In genomic region chr18:34928068-34928753, GRCh38 we compare ENCODE assay signal across 1 cellular context.
TF ChIP-seq lines count a peak whose summit lies in the region.

No MANE protein-coding gene starts in this region.

TF ChIP-seq in HepG2, 621 proteins besides CTCF, POLR2A, EP300 and RAD21 (continued from another document):
- TF ChIP-seq HMGXB4 (CRISPR knock-in tag; IDR thresholded peaks at IDR 0.05; ENCODE audit: borderline replicate concordance in 1 of 2, low read depth in 1 of 2) (peak in 1 of 2 experiments; percentile 32; a peak in 1 of 4 replicates), BORCS8-MEF2B (CRISPR knock-in tag; IDR thresholded peaks at IDR 0.05) (peak; percentile 68; the same call in 1 of the 2 replicates), ZNF644 (CRISPR knock-in tag; IDR thresholded peaks at IDR 0.05; ENCODE audit: low read depth) (peak; percentile 37; the same call in 1 of the 2 replicates), JUNB (CRISPR knock-in tag; IDR thresholded peaks at IDR 0.05; ENCODE audit: borderline replicate concordance) (no peak), ZNF468 (CRISPR knock-in tag; IDR thresholded peaks at IDR 0.05) (no peak)
- TF ChIP-seq, protein P1, sequence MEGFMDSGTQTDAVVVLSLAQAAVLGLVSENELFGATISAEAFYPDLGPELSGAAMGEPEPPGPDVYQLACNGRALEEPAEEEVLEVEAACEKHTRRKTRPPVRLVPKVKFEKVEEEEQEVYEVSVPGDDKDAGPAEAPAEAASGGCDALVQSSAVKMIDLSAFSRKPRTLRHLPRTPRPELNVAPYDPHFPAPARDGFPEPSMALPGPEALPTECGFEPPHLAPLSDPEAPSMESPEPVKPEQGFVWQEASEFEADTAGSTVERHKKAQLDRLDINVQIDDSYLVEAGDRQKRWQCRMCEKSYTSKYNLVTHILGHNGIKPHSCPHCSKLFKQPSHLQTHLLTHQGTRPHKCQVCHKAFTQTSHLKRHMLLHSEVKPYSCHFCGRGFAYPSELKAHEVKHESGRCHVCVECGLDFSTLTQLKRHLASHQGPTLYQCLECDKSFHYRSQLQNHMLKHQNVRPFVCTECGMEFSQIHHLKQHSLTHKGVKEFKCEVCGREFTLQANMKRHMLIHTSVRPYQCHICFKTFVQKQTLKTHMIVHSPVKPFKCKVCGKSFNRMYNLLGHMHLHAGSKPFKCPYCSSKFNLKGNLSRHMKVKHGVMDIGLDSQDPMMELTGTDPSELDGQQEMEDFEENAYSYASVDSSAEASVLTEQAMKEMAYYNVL (CRISPR knock-in tag; IDR thresholded peaks at IDR 0.05; ENCODE audit: borderline replicate concordance) = peak; percentile 92; the same call in 1 of the 2 replicates
